In the genomic region with DNA sequence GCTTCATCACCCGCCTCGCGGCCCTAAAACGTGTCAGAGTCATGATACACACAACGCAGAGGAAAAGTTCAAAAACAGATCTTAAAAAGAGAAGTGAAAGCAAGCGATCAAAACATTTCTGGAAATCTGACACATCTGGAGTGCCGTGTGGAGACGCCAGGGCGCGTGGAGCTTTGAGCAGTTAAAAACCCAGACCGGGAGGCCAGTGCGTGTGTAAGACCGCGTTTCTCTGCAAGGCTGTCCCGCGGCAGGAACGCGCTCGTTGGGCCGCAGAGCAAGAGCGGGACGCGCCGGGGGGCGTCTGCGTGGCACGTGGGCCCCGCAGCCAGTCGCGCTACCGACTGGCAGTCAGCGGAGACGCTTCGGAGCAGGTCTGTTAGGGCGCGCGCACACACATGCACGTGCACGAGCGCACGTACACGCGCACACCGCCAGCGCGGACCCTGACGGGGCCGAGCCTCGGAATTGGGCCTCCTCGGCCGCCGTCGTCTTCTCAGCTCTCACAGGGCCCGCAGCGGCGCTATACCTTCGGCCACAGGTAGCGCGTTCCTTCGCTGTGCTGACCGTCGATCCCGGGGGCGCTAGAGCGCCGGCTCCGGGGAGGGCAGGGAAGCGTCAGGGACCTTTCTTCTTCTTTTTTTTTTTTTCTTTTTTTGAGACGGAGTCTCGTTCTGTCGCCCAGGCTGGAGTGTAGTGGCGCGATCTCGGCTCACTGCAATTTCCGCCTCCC, we compare ENCODE assay signal across 1 cellular context.
TF ChIP-seq lines count a peak whose summit lies in the region.

No MANE protein-coding gene starts in this region.

TF ChIP-seq in GM23338, 12 proteins besides CTCF, POLR2A, EP300 and RAD21 (continued from another document):
- TF ChIP-seq, protein P1, sequence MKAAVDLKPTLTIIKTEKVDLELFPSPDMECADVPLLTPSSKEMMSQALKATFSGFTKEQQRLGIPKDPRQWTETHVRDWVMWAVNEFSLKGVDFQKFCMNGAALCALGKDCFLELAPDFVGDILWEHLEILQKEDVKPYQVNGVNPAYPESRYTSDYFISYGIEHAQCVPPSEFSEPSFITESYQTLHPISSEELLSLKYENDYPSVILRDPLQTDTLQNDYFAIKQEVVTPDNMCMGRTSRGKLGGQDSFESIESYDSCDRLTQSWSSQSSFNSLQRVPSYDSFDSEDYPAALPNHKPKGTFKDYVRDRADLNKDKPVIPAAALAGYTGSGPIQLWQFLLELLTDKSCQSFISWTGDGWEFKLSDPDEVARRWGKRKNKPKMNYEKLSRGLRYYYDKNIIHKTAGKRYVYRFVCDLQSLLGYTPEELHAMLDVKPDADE (IDR thresholded peaks at IDR 0.05), result no peak
- TF ChIP-seq STAT1 (IDR thresholded peaks at IDR 0.05; ENCODE audit: unreplicated experiment) (no peak), CREB1 (CRISPR knock-in tag; IDR thresholded peaks at IDR 0.05; ENCODE audit: low read depth) (0 out of 2 replicates have a peak, but pooled peaks have one; percentile 43), ZNF114 (CRISPR knock-in tag; IDR thresholded peaks at IDR 0.05) (no peak)
